Comparison of ENCODE assay signal across 29 cellular contexts in the genomic region with DNA sequence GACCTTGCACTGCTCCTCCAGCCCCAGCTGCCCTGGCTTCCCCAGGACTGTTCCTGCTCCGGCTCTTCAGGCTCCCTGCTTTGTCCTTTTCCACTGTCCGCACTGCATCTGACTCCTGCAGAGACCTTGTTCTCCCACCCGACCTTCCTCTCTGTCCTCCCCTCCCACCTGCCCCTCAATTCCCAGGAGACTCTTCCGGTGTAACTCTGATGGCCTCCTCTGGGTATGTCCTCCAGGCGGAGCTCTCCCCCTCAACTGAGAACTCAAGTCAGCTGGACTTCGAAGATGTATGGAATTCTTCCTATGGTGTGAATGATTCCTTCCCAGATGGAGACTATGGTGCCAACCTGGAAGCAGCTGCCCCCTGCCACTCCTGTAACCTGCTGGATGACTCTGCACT. TPM values are rescaled to one million over a fixed set of nuclear protein-coding genes. Genes with fewer than 3 reads are reported as not detected.
DNase-seq lines count a peak whose midpoint lies in the region; ATAC-seq and TF ChIP-seq lines count a peak whose summit lies in the region.
"Had no signal": no experiment of that assay in that cellular context is flagged by ENCODE, and none has a peak within 500 bp of the region (broad histone marks: within the 10 kb centered on the region; RNA-seq: fewer than 3 reads in every experiment).

No MANE protein-coding gene starts in this region.

- H3K27me3 Mint-ChIP-seq in HFFc6 (ENCODE audit: insufficient read depth): peaks cover 59% of the 10 kb centered on the region

- H3K27me3 ChIP-seq in breast epithelium (peaks cover 0 to 6% of the 10 kb centered on the region in 2 donors), spleen (replicated peaks in 1 of 7) (peaks cover 0 to 70% (median 6%) of the 10 kb centered on the region in 7 donors)
- H3K27me3 ChIP-seq: testis had no signal

- TF ChIP-seq POLR2A in breast epithelium (IDR thresholded peaks at IDR 0.05) (no peak), spleen (IDR thresholded peaks at IDR 0.05) (no peak)

- no peaks in the 10 kb centered on the region for H3K4me1 Mint-ChIP-seq in HFFc6 (ENCODE audit: low read depth)
- H3K4me1 Mint-ChIP-seq: stimulated activated effector memory CD8-positive, alpha-beta T cell treated with anti-CD3 and anti-CD28 coated beads, Interleukin-12 subunit alpha, Interleukin-12 subunit beta, amount 100 ng/mL, for 72 hours had no signal

- no peak overlapping the region for H3K4me3 Mint-ChIP-seq in HFFc6
- H3K4me3 Mint-ChIP-seq: activated naive CD8-positive, alpha-beta T cell; activated T-helper 17 cell treated with anti-CD3 and anti-CD28 coated beads, Interleukin-2, amount 50 U/mL, for 72 hours; stimulated activated effector memory CD8-positive, alpha-beta T cell treated with anti-CD3 and anti-CD28 coated beads, Interleukin-12 subunit alpha, Interleukin-12 subunit beta, amount 100 ng/mL, for 72 hours; T-helper 2 cell treated with Interferon-gamma antibody and Interleukin-4, amounts not matched to agents 5 μg/mL and 100 μg/mL, for 36 hours had no signal

- no peak for DNase-seq in HFFc6
- DNase-seq in breast epithelium (ENCODE audit: low spot score in 2 of 2): no peak
- peak; percentile 55 for DNase-seq in iPS-NIHi7 (ENCODE audit: extremely low spot score)
- no peak for DNase-seq in spleen
- no peak for DNase-seq in NCI-H2107 treated with DMSO at 0.1 percent for 48 hours (lab: John Stamatoyannopoulos, UW; ENCODE audit: unreplicated experiment)
- DNase-seq: activated CD8-positive, alpha-beta memory T cell treated with anti-CD3 and anti-CD28 coated beads, Interleukin-2, amount 50 U/mL, for 48 hours; C1 segment of cervical spinal cord; Caco-2; DMS79; effector CD4-positive, alpha-beta T cell; foreskin melanocyte; IMR-90; NCI-H1092 treated with DMSO at 0.1 percent for 48 hours; NCI-H2029; NCI-H2227 treated with DMSO at 0.1 percent for 48 hours; NCI-H69; testis; WERI-Rb-1 had no signal

- TF ChIP-seq CTCF in HFFc6 (IDR thresholded peaks at IDR 0.05) (peak; percentile 36), breast epithelium (IDR thresholded peaks at IDR 0.05) (no peak), spleen (IDR thresholded peaks at IDR 0.05 in 8 of 11, conservative IDR thresholded peaks at IDR 0.05 in 3 of 11) (no peak)

- H3K4me3 ChIP-seq in breast epithelium: peak overlapping the region; percentile 32 to 38 (median 33)
- peak overlapping the region; percentile 16 to 69 (median 42) for H3K4me3 ChIP-seq in spleen
- H3K4me3 ChIP-seq: testis had no signal

- H3K9me3 ChIP-seq in breast epithelium (no peaks in the 10 kb centered on the region), spleen (no peaks in the 10 kb centered on the region)
- H3K9me3 ChIP-seq: Caco-2, testis had no signal

- ATAC-seq in HG03196 (IDR thresholded peaks at IDR 0.05; ENCODE audit: unreplicated experiment) (no peak), HG02610 (IDR thresholded peaks at IDR 0.05; ENCODE audit: unreplicated experiment) (no peak)
- ATAC-seq: activated T-helper 17 cell treated with anti-CD3 and anti-CD28 coated beads, Interleukin-2, amount 50 U/mL, for 72 hours had no signal

- 65 to 77% (median 72%) methylated on average over 6 of the region's 6 CpGs for whole genome bisulfite sequencing in spleen, 5 donors

- H3K36me3 ChIP-seq in breast epithelium: no peaks in the 10 kb centered on the region
- no peaks in the 10 kb centered on the region for H3K36me3 ChIP-seq in spleen
- H3K36me3 ChIP-seq: WERI-Rb-1 had no signal

- H3K9me3 Mint-ChIP-seq in HFFc6: no peaks in the 10 kb centered on the region
- H3K9me3 Mint-ChIP-seq: activated T-helper 17 cell treated with anti-CD3 and anti-CD28 coated beads, Interleukin-2, amount 50 U/mL, for 72 hours; stimulated activated effector memory CD8-positive, alpha-beta T cell treated with anti-CD3 and anti-CD28 coated beads, Interleukin-12 subunit alpha, Interleukin-12 subunit beta, amount 100 ng/mL, for 72 hours; T-helper 2 cell treated with Interferon-gamma antibody and Interleukin-4, amounts not matched to agents 5 μg/mL and 100 μg/mL, for 36 hours had no signal

- intact Hi-C loops in breast epithelium (cut with DNase I; ENCODE audit: low total_unique reads): no loop called here
- intact Hi-C loops in spleen (cut with DNase I; ENCODE audit: low total_unique reads): no loop called here

- no peaks in the 10 kb centered on the region for H3K36me3 Mint-ChIP-seq in HFFc6 (ENCODE audit: low read depth)
- H3K36me3 Mint-ChIP-seq: activated naive CD8-positive, alpha-beta T cell; stimulated activated effector memory CD8-positive, alpha-beta T cell treated with anti-CD3 and anti-CD28 coated beads, Interleukin-12 subunit alpha, Interleukin-12 subunit beta, amount 100 ng/mL, for 72 hours had no signal

- H3K27ac Mint-ChIP-seq in HFFc6: no peak overlapping the region
- H3K27ac Mint-ChIP-seq: activated T-helper 17 cell treated with anti-CD3 and anti-CD28 coated beads, Interleukin-2, amount 50 U/mL, for 72 hours; progenitor cell of endocrine pancreas; stimulated activated effector memory CD8-positive, alpha-beta T cell treated with anti-CD3 and anti-CD28 coated beads, Interleukin-12 subunit alpha, Interleukin-12 subunit beta, amount 100 ng/mL, for 72 hours; T-helper 2 cell treated with Interferon-gamma antibody and Interleukin-4, amounts not matched to agents 5 μg/mL and 100 μg/mL, for 36 hours had no signal

- H3K27ac ChIP-seq in breast epithelium: no peak overlapping the region
- peak overlapping the region in 7 of 8 donors; percentile 35 to 78 (median 63) for H3K27ac ChIP-seq in spleen
- H3K27ac ChIP-seq: RWPE1, testis, WERI-Rb-1 had no signal

- no peaks in the 10 kb centered on the region for H3K4me1 ChIP-seq in breast epithelium
- peaks cover 0 to 48% (median 16%) of the 10 kb centered on the region in 6 donors for H3K4me1 ChIP-seq in spleen
- H3K4me1 ChIP-seq: Caco-2, testis had no signal

RNA-seq across cellular contexts. Expression of a gene that starts 0.6 kb away (rescaled TPM):
- not detected for total RNA-seq in HFFc6 (2021; fragmentation: NEBNext Ultra II Directional; extraction: Animal tissue kit (Norgen Biotek cat#: 25700))
- 10 to 100 TPM; 32.3 to 83.2 (median 81.9) TPM for total RNA-seq in breast epithelium
- total RNA-seq in spleen: 100 to 1,000 TPM in 5 of 7 donors, 10 to 100 TPM in 2; 76.0 to 141 (median 111) TPM
- polyA plus RNA-seq in spleen: 10 to 100 TPM; 17.6 to 68.3 (median 41.1) TPM
- total RNA-seq: activated T-helper 17 cell treated with anti-CD3 and anti-CD28 coated beads, Interleukin-2, amount 50 U/mL, for 72 hours; Caco-2; chondrocyte; epithelial cell of proximal tubule; IMR-90 had no signal
- polyA plus RNA-seq: IMR-90, keratinocyte had no signal

RNA-seq across cellular contexts. Expression of a gene that starts 33.8 kb away (rescaled TPM):
- under 1 TPM in 4 of 6 experiments, not detected in 2; 0.06 to 0.24 (median 0.17) TPM for total RNA-seq in HFFc6 (2021; fragmentation: NEBNext Ultra II Directional; extraction: Animal tissue kit (Norgen Biotek cat#: 25700))
- 10 to 100 TPM in 2 of 3 donors, 1 to 10 TPM in 1; 5.2 to 22.6 (median 15.2) TPM for total RNA-seq in breast epithelium
- 1 to 10 TPM in 6 of 7 donors, under 1 TPM in 1; 0.92 to 6.8 (median 4.0) TPM for total RNA-seq in spleen
- 1 to 10 TPM; 4.1 to 6.3 (median 4.5) TPM for polyA plus RNA-seq in spleen
- total RNA-seq: activated T-helper 17 cell treated with anti-CD3 and anti-CD28 coated beads, Interleukin-2, amount 50 U/mL, for 72 hours; Caco-2; epithelial cell of proximal tubule; IMR-90 had no signal
- polyA plus RNA-seq: IMR-90, keratinocyte had no signal

Comparison
In these comparisons a context has a peak if more than half of its experiments do, and no peak if none do; other contexts are left out.
1. H3K27ac ChIP-seq: peak in spleen (7 of 8); none in breast epithelium (0 of 2).
2. RNA of a gene that starts 0.6 kb away (total RNA-seq): 76.0 to 141 TPM in spleen and 32.3 to 83.2 TPM in breast epithelium; not detected in HFFc6; every median in the first group is over 10 times any median in the second.